Comparison of ENCODE assay signal across 31 cellular contexts in genomic region chr14:95689441-95689840, GRCh38. TPM values are rescaled to one million over a fixed set of nuclear protein-coding genes. Genes with fewer than 3 reads are reported as not detected.
"Had no signal": no experiment of that assay in that cellular context is flagged by ENCODE, and none has a peak within 500 bp of the region (broad histone marks: within the 10 kb centered on the region; RNA-seq: fewer than 3 reads in every experiment).

No MANE protein-coding gene starts in this region.

- H3K27me3 ChIP-seq: gastrocnemius medialis had no signal

- ATAC-seq: esophagus mucosa, gastrocnemius medialis, heart right ventricle, left cardiac atrium, left lung, left ventricle myocardium superior, lower lobe of right lung, mucosa of descending colon had no signal

- H3K27me3 Mint-ChIP-seq: naive B cell had no signal

- DNase-seq: dermis blood vessel endothelial cell; dorsolateral prefrontal cortex; effector CD4-positive, alpha-beta T cell; effector memory CD4-positive, alpha-beta T cell; erythroblast; esophagus squamous epithelium; foreskin fibroblast; foreskin melanocyte; gastrocnemius medialis; glutamatergic neuron; head of caudate nucleus; heart right ventricle; hippocampal formation; left cardiac atrium; left lung; left ventricle myocardium superior; lower lobe of right lung; mesenchymal stem cell; mucosa of descending colon; naive B cell had no signal

- H3K36me3 ChIP-seq: esophagus squamous epithelium, gastrocnemius medialis, heart right ventricle, left lung, lower lobe of right lung had no signal

- H3K9me3 Mint-ChIP-seq: mesothelial cell of epicardium, naive B cell had no signal

- H3K4me1 Mint-ChIP-seq: mesothelial cell of epicardium had no signal

- H3K27ac Mint-ChIP-seq: mesothelial cell of epicardium had no signal

- H3K9me3 ChIP-seq: esophagus squamous epithelium, gastrocnemius medialis, heart right ventricle, left lung, lower lobe of right lung, mucosa of descending colon had no signal

- H3K4me3 Mint-ChIP-seq: mesothelial cell of epicardium had no signal

- H3K36me3 Mint-ChIP-seq: mesothelial cell of epicardium had no signal

- H3K4me1 ChIP-seq: esophagus squamous epithelium, gastrocnemius medialis, heart right ventricle, left lung, lower lobe of right lung had no signal

- H3K27ac ChIP-seq: coronary artery, dorsolateral prefrontal cortex, epithelial cell of prostate, esophagus squamous epithelium, gastrocnemius medialis, heart right ventricle, left lung, lower lobe of right lung had no signal

- H3K4me3 ChIP-seq: coronary artery, dorsolateral prefrontal cortex, esophagus squamous epithelium, gastrocnemius medialis, heart right ventricle, left lung, lower lobe of right lung, mucosa of descending colon had no signal

RNA-seq across cellular contexts. Expression of gene TCL1B, which starts 3.2 kb away (rescaled TPM):
- total RNA-seq: dermis blood vessel endothelial cell, dorsolateral prefrontal cortex, esophagus mucosa, esophagus squamous epithelium, gastrocnemius medialis, glomerular endothelial cell, heart right ventricle, kidney epithelial cell, left cardiac atrium, left lung, left ventricle myocardium superior, lower leg skin, lower lobe of right lung, lung microvascular endothelial cell, mesenteric fat pad, mesothelial cell of epicardium, mucosa of descending colon, myocyte had no signal
- polyA plus RNA-seq: heart right ventricle, keratinocyte had no signal

RNA-seq across cellular contexts. Expression of gene TCL1A, which starts 24.5 kb away (rescaled TPM):
- total RNA-seq: dermis blood vessel endothelial cell, esophagus squamous epithelium, gastrocnemius medialis, glomerular endothelial cell, kidney epithelial cell, left cardiac atrium, left lung, left ventricle myocardium superior, lower leg skin, lower lobe of right lung, lung microvascular endothelial cell, mesenteric fat pad, mesothelial cell of epicardium, myocyte had no signal
- polyA plus RNA-seq: keratinocyte had no signal
